ENCODE assay signal across 23 cellular contexts in the genomic region with DNA sequence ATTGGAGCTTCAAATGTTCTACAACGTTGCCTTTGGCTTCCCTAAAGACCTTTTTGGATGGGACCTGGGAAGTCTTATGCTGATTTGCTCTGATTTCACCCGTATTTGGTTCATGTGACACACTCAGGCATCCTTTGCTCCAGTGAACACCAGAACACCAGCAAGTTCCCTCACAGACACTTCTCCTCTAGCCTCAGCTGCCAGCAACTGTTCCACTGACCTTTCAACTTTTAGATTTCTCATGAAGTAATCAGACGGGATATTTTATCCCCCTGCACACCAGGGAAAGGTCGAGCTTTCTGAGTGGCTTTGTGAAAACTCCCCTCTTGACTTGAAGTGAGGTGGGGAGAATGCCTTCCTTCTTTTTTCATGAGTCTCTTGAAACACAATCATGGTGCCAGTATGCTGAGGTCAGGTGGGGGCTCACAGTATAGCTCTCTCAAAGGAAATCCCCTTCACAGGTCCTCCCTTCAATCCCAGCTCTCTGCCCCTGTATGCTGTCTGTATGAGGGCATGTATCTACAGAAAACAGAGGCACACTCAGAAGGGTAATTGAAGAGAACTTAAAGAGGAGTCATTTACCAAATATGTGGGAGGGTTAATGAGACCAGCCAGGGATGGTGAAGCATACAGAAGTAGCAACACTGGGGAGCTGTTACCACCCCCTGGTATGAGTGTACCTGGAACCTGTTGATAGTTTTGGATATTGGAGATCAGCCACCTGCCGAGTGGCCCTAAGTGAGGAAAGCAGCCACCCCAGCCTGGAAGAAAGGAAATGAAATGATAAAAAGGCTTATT.
"Had no signal": no experiment of that assay in that cellular context is flagged by ENCODE, and none has a peak within 500 bp of the region (broad histone marks: within the 10 kb centered on the region; RNA-seq: fewer than 3 reads in every experiment).

No MANE protein-coding gene starts in this region.

- H3K27ac ChIP-seq: body of pancreas, hepatocyte, left ventricle myocardium inferior, suprapubic skin, WERI-Rb-1 had no signal

- H3K4me1 Mint-ChIP-seq: activated naive CD8-positive, alpha-beta T cell treated with anti-CD3 and anti-CD28 coated beads, Interleukin-2, amount 10 ng/mL, durations not matched to agents 7 days and 5 days had no signal

- H3K4me3 ChIP-seq: body of pancreas, hepatocyte, left ventricle myocardium inferior, suprapubic skin, tibial nerve had no signal

- H3K27ac Mint-ChIP-seq: activated naive CD8-positive, alpha-beta T cell treated with anti-CD3 and anti-CD28 coated beads, Interleukin-2, amount 10 ng/mL, durations not matched to agents 7 days and 5 days; dendritic cell treated with granulocyte-macrophage colony-stimulating factor and Interleukin-4, amounts not matched to agents 40 ng/mL and 50 ng/mL, for 4 days; immature natural killer cell; mesothelial cell of epicardium; natural killer cell; stimulated activated naive CD8-positive, alpha-beta T cell treated with anti-CD3 and anti-CD28 coated beads, Interleukin-15, Interleukin-2, amounts not matched to agents 100 ng/mL and 50 ng/mL, for 24 hours had no signal

- H3K4me3 Mint-ChIP-seq: activated naive CD8-positive, alpha-beta T cell treated with anti-CD3 and anti-CD28 coated beads, Interleukin-2, amount 10 ng/mL, durations not matched to agents 7 days and 5 days; dendritic cell treated with granulocyte-macrophage colony-stimulating factor and Interleukin-4, amounts not matched to agents 40 ng/mL and 50 ng/mL, for 4 days; mesothelial cell of epicardium; stimulated activated naive CD8-positive, alpha-beta T cell treated with anti-CD3 and anti-CD28 coated beads, Interleukin-15, Interleukin-2, amounts not matched to agents 100 ng/mL and 50 ng/mL, for 24 hours had no signal

- H3K36me3 Mint-ChIP-seq: activated naive CD8-positive, alpha-beta T cell treated with anti-CD3 and anti-CD28 coated beads, Interleukin-2, amount 10 ng/mL, durations not matched to agents 7 days and 5 days; immature natural killer cell; mesothelial cell of epicardium; natural killer cell had no signal

- H3K27me3 ChIP-seq: body of pancreas, hepatocyte, suprapubic skin, tibial nerve had no signal

- H3K9me3 ChIP-seq: body of pancreas, suprapubic skin, tibial nerve had no signal

- ATAC-seq: body of pancreas, natural killer cell had no signal

- DNase-seq: activated CD4-positive, alpha-beta T cell treated with anti-CD3 and anti-CD28 coated beads for 1 hour; activated CD4-positive, alpha-beta T cell treated with anti-CD3 and anti-CD28 coated beads, Interleukin-2, amount 50 U/mL, for 4 hours; activated naive CD4-positive, alpha-beta T cell treated with Interleukin-2 at 50 U/mL for 16 hours; activated naive CD8-positive, alpha-beta T cell treated with anti-CD3 and anti-CD28 coated beads, Interleukin-2, amount 10 ng/mL, durations not matched to agents 7 days and 5 days; activated T-cell treated with anti-CD3 and anti-CD28 coated beads, Interleukin-2, amount 50 U/mL, for 48 hours; body of pancreas; caudate nucleus; effector CD4-positive, alpha-beta T cell; erythroblast; glutamatergic neuron; immature natural killer cell; kidney glomerular epithelial cell; left ventricle myocardium inferior; natural killer cell; stimulated activated CD4-positive, alpha-beta T cell treated with anti-CD3 and anti-CD28 coated beads, Interleukin-2, amount 100 ng/mL, for 48 hours; stimulated activated CD8-positive, alpha-beta memory T cell treated with anti-CD3 and anti-CD28 coated beads, Interleukin-4, amount 100 ng/mL, for 48 hours; WERI-Rb-1 had no signal

- H3K4me1 ChIP-seq: body of pancreas, left ventricle myocardium inferior, suprapubic skin, tibial nerve had no signal

- H3K36me3 ChIP-seq: left ventricle myocardium inferior, suprapubic skin, tibial nerve, WERI-Rb-1 had no signal
